In the genomic region with DNA sequence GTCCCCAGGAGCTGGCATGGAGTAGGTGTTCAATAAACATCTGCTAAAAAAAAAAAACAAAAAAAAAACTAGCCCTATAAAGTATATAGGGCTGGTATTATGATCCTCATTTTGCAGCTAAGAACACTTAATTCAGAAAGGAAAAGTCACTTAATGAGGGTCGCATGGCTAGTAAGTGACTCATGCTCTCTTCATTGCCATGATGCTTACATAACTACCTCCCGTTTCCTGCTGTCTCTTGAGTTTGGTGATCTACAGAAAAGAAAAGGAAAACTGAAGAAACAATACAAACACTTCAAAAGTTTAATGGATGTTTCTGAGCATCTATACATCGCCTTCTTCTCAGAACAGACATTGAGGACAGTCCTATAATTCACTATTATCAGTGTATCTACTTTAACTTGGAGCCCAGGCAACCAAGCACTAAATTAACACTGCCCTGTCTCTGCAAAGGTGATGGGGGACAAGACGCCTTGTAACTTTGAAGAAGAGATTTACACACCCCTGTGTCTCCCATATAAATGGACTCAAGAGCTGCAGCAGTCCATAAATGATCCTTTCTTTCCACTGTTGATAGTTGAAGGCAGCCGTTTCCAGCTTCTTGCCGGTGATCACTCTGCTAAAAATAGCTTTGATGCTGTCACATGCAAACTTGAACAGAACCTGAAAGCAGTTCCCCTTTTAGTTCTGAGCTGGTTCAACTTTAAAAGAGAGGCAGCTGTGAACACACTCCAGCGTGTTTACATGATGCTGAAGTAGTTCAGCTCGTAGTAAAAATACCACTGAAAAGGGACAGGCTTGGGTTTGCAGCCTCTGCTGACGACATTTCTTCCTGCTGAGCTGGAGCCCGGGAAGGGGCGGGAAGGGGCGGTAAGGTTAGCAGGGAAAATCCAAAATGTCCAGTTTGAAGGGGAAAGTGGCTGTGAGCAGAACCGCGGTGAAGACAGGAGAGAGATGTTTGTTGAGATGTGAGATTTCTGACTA, we compare ENCODE assay signal across 8 cellular contexts.
DNase-seq lines count a peak whose midpoint lies in the region; ATAC-seq and TF ChIP-seq lines count a peak whose summit lies in the region.

No MANE protein-coding gene starts in this region.

- no peaks in the 10 kb centered on the region for H3K36me3 ChIP-seq in neuronal stem cell (replicated peaks in 1 of 2; ENCODE audit: control insufficient read depth in 2 of 2, insufficient read depth in 2 of 2, low read length in 2 of 2)

- no peak overlapping the region for H3K4ac ChIP-seq in neuronal stem cell (ENCODE audit: low read length)

- no peak overlapping the region for H3K18ac ChIP-seq in neuronal stem cell (ENCODE audit: low read length)

- H4K91ac ChIP-seq in neuronal stem cell (ENCODE audit: low read depth, low read length, poor library complexity) = no peak overlapping the region

- H3K4me3 Mint-ChIP-seq in activated B cell treated with CpG ODN at 0.5 μM for 24 hours = peak overlapping the region; percentile 89

- H2BK5ac ChIP-seq in neuronal stem cell (ENCODE audit: low read length) = no peak overlapping the region

- no peak overlapping the region for H3K9ac ChIP-seq in neuronal stem cell (ENCODE audit: low read depth, low read length, poor library complexity)

- no peak overlapping the region for H2BK12ac ChIP-seq in neuronal stem cell (ENCODE audit: low read length)

- ATAC-seq in GM18520 (IDR thresholded peaks at IDR 0.05; ENCODE audit: unreplicated experiment) = peak; percentile 51
- ATAC-seq in HG02885 (IDR thresholded peaks at IDR 0.05; ENCODE audit: poor library complexity, unreplicated experiment) = peak; percentile 70
- peak; percentile 63 for ATAC-seq in activated B cell treated with CpG ODN at 0.5 μM for 24 hours (ENCODE audit: low read depth)

- H3K14ac ChIP-seq in neuronal stem cell (ENCODE audit: low read length) = no peak overlapping the region

- H3K9me3 Mint-ChIP-seq in activated B cell treated with CpG ODN at 0.5 μM for 24 hours = peaks cover 4% of the 10 kb centered on the region

- H2AFZ ChIP-seq in neuronal stem cell (ENCODE audit: low read length) = peak overlapping the region; percentile 36

- H3K4me3 ChIP-seq in AG09309 (ENCODE audit: control insufficient read depth, low read depth, low read length) (peak overlapping the region; percentile 11), neuronal stem cell (ENCODE audit: low read length in 2 of 2) (no peak overlapping the region)

- H3K27ac ChIP-seq in neuronal stem cell (replicated peaks; ENCODE audit: low read length) = no peak overlapping the region

- H3K27ac Mint-ChIP-seq in activated B cell treated with CpG ODN at 0.5 μM for 24 hours = peak overlapping the region; percentile 99

- intact Hi-C loops in activated B cell treated with CpG ODN at 0.5 μM for 24 hours (cut with micrococcal nuclease) = loop anchor here (1.0 to 10.0 kb wide), 14 partner anchors 27 to 951 kb away; a partner anchor contains a TSS

- no peak overlapping the region for H4K8ac ChIP-seq in neuronal stem cell (ENCODE audit: low read depth, low read length)

- no peaks in the 10 kb centered on the region for H3K27me3 ChIP-seq in neuronal stem cell (ENCODE audit: control insufficient read depth in 3 of 3, insufficient read depth in 3 of 3, low read depth in 1 of 3, low read length in 3 of 3)

- CTCF ChIA-PET in activated B cell treated with CpG ODN at 0.5 μM for 24 hours (lab: Charles Lee) = interaction anchor here (0.8 to 5.8 kb wide), 10 partner anchors 31 to 127 kb away, joined by 3 to 30 read pairs (median 3); no protein-coding TSS in a partner anchor

- peaks cover 11 to 34% of the 10 kb centered on the region in 2 donors for H3K4me1 ChIP-seq in neuronal stem cell (ENCODE audit: control insufficient read depth in 2 of 2, insufficient read depth in 1 of 2, low read depth in 1 of 2, low read length in 2 of 2)

- POLR2A ChIA-PET in activated B cell treated with CpG ODN at 0.5 μM for 24 hours (lab: Charles Lee) = interaction anchor here (0.6 to 5.3 kb wide), 26 partner anchors 7 to 1404 kb away, joined by 3 to 43 read pairs (median 5); no protein-coding TSS in a partner anchor

- H3K4me2 ChIP-seq in neuronal stem cell (ENCODE audit: insufficient read depth, low read length, poor library complexity, severe bottlenecking) = no peak overlapping the region

- peaks cover 1% of the 10 kb centered on the region for H3K79me1 ChIP-seq in neuronal stem cell (ENCODE audit: low read depth, low read length)

- H3K9me3 ChIP-seq in neuronal stem cell (replicated peaks in 1 of 2; ENCODE audit: control insufficient read depth in 2 of 2, insufficient read depth in 1 of 2, low read depth in 1 of 2, low read length in 2 of 2) = no peaks in the 10 kb centered on the region

- no peak overlapping the region for H2BK15ac ChIP-seq in neuronal stem cell (ENCODE audit: low read length)

- no CpG with 5 or more reads among the region's 14 CpGs for WGBS in neuronal stem cell (ENCODE audit: extremely low coverage in 2 of 2, insufficient read length in 2 of 2, insufficient replicate concordance in 1 of 2), 2 donors

- peaks cover 20% of the 10 kb centered on the region for H3K36me3 Mint-ChIP-seq in activated B cell treated with CpG ODN at 0.5 μM for 24 hours (ENCODE audit: low read depth)

- peak; percentile 67 for DNase-seq in AG09309 (ENCODE audit: low read depth)
- peak; percentile 68 to 85 for DNase-seq in NCI-H187 (lab: John Stamatoyannopoulos, UW)
- DNase-seq in activated B cell treated with CpG ODN at 0.5 μM for 24 hours = peak; percentile 57
- peak; percentile 33 for DNase-seq in foreskin melanocyte
- no peak for DNase-seq in neuronal stem cell (ENCODE audit: low spot score)
- DNase-seq in retina = no peak

- no peak overlapping the region for H2BK120ac ChIP-seq in neuronal stem cell (ENCODE audit: low read depth, low read length)

- no peak for TF ChIP-seq CTCF in AG09309 (IDR thresholded peaks at IDR 0.05; ENCODE audit: control insufficient read depth, insufficient read depth, low read depth, low read length, missing control alignments)
- TF ChIP-seq CTCF in activated B cell treated with CpG ODN at 0.5 μM for 24 hours (IDR thresholded peaks at IDR 0.05) = no peak

- peaks cover 76% of the 10 kb centered on the region for H3K4me1 Mint-ChIP-seq in activated B cell treated with CpG ODN at 0.5 μM for 24 hours

- H2AK5ac ChIP-seq in neuronal stem cell (ENCODE audit: low read depth, low read length) = no peak overlapping the region

- H3K23ac ChIP-seq in neuronal stem cell (ENCODE audit: low read depth, low read length, poor library complexity) = no peak overlapping the region

- H3K27me3 Mint-ChIP-seq in activated B cell treated with CpG ODN at 0.5 μM for 24 hours = no peaks in the 10 kb centered on the region

Comparison
In these comparisons a context has a peak if more than half of its experiments do, and no peak if none do; other contexts are left out.
1. DNase-seq: peak in AG09309 (single experiment), NCI-H187 (2 of 2), activated B cell treated with CpG ODN at 0.5 μM for 24 hours (single experiment) and foreskin melanocyte (single experiment); none in neuronal stem cell (single experiment) and retina (single experiment).
2. Peak in every context shown above with its lines, with median percentiles within 50 percentile points of each other: ATAC-seq.